ENCODE assay signal across 1 cellular context in the genomic region with DNA sequence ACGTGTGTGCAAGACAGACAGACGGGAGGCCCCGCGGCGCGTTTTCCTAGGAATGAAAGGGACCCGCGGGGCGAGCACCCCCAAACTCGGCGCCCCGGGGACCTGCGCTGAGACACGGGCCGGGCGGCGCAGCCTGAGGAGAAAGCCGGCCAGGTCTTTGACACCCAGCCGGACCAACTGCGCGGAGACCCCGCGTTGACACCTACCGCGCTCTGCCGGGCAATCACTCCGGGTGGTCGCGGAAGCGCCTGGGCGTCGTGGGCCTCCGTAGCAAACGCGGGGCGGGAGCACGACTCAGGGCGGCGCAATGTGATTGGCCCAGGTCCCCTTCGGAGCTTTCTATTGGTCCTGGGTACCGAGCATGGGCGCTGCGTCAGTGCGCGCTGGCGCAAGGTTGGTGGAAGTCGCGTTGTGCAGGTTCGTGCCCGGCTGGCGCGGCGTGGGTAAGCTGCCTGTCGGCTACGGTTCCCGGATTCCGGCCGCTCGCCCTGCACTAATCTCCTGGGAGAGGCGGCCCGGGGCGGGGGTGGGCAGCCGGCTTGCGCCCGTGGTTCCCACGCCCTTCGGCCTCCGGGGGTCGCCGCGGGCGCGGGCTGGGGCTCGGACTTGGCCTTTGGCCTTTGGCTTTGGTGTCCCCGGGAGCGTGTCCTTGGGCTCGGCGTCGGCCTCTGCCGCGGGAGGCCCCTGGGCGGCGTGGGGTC.
TF ChIP-seq lines count a peak whose summit lies in the region.

A gene with protein sequence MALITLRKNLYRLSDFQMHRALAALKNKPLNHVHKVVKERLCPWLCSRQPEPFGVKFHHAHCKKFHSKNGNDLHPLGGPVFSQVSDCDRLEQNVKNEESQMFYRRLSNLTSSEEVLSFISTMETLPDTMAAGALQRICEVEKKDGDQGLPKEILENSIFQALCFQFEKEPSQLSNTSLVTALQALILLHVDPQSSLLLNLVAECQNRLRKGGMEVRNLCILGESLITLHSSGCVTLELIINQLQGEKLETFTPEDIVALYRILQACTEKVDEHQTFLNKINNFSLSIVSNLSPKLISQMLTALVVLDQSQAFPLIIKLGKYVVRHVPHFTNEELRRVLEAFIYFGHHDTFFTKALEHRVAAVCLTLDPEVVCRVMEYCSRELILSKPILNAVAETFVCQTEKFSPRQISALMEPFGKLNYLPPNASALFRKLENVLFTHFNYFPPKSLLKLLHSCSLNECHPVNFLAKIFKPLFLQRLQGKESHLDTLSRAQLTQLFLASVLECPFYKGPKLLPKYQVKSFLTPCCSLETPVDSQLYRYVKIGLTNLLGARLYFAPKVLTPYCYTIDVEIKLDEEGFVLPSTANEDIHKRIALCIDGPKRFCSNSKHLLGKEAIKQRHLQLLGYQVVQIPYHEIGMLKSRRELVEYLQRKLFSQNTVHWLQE (minus strand): TSS at position 259 of the 701 bp plus-strand sequence. CDS start 948 bp downstream, outside the sequence.
TSS of gene MTRR (plus strand) at position 376 of the 701 bp plus-strand sequence. CDS start 1,647 bp downstream, outside the sequence.

TF ChIP-seq in HepG2, 621 proteins besides CTCF, POLR2A, EP300 and RAD21 (continued from another document and continues in another):
- TF ChIP-seq ARID4A (CRISPR knock-in tag; IDR thresholded peaks at IDR 0.05; ENCODE audit: borderline replicate concordance) (peak; percentile 97), HNF4A (CRISPR knock-in tag; IDR thresholded peaks at IDR 0.05) (peak; percentile 39), SOX6 (IDR thresholded peaks at IDR 0.05) (no peak), SOX6 (CRISPR knock-in tag; IDR thresholded peaks at IDR 0.05) (peak; percentile 43; the same call in 1 of the 2 replicates), GATA4 (IDR thresholded peaks at IDR 0.05; ENCODE audit: borderline replicate concordance, low read depth) (peak; percentile 36; the same call in 1 of the 2 replicates), PATZ1 (CRISPR knock-in tag; IDR thresholded peaks at IDR 0.05) (no peak), ZZZ3 (CRISPR knock-in tag; IDR thresholded peaks at IDR 0.05; ENCODE audit: borderline replicate concordance) (peak; percentile 67; the same call in 1 of the 2 replicates), SNAI1 (CRISPR knock-in tag; IDR thresholded peaks at IDR 0.05; ENCODE audit: borderline replicate concordance) (no peak), HOXA5 (CRISPR knock-in tag; IDR thresholded peaks at IDR 0.05) (peak; percentile 75; the same call in 1 of the 2 replicates), ZNF777 (CRISPR knock-in tag; IDR thresholded peaks at IDR 0.05) (no peak), ZNF234 (CRISPR knock-in tag; conservative IDR thresholded peaks at IDR 0.05) (0 out of 2 replicates have a peak, but pooled peaks have one; percentile 10), ZHX1 (CRISPR knock-in tag; IDR thresholded peaks at IDR 0.05; ENCODE audit: low read depth) (no peak), ZNF557 (CRISPR knock-in tag; IDR thresholded peaks at IDR 0.05) (no peak), ZNF879 (CRISPR knock-in tag; IDR thresholded peaks at IDR 0.05) (no peak), CEBPB (IDR thresholded peaks at IDR 0.05; ENCODE audit: borderline replicate concordance, low read depth, low read length) (peak; percentile 57; the same call in 1 of the 2 replicates), FLYWCH1 (CRISPR knock-in tag; IDR thresholded peaks at IDR 0.05) (no peak)
- TF ChIP-seq, protein P1, sequence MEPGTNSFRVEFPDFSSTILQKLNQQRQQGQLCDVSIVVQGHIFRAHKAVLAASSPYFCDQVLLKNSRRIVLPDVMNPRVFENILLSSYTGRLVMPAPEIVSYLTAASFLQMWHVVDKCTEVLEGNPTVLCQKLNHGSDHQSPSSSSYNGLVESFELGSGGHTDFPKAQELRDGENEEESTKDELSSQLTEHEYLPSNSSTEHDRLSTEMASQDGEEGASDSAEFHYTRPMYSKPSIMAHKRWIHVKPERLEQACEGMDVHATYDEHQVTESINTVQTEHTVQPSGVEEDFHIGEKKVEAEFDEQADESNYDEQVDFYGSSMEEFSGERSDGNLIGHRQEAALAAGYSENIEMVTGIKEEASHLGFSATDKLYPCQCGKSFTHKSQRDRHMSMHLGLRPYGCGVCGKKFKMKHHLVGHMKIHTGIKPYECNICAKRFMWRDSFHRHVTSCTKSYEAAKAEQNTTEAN (CRISPR knock-in tag; conservative IDR thresholded peaks at IDR 0.05): no peak
- TF ChIP-seq, protein P2, sequence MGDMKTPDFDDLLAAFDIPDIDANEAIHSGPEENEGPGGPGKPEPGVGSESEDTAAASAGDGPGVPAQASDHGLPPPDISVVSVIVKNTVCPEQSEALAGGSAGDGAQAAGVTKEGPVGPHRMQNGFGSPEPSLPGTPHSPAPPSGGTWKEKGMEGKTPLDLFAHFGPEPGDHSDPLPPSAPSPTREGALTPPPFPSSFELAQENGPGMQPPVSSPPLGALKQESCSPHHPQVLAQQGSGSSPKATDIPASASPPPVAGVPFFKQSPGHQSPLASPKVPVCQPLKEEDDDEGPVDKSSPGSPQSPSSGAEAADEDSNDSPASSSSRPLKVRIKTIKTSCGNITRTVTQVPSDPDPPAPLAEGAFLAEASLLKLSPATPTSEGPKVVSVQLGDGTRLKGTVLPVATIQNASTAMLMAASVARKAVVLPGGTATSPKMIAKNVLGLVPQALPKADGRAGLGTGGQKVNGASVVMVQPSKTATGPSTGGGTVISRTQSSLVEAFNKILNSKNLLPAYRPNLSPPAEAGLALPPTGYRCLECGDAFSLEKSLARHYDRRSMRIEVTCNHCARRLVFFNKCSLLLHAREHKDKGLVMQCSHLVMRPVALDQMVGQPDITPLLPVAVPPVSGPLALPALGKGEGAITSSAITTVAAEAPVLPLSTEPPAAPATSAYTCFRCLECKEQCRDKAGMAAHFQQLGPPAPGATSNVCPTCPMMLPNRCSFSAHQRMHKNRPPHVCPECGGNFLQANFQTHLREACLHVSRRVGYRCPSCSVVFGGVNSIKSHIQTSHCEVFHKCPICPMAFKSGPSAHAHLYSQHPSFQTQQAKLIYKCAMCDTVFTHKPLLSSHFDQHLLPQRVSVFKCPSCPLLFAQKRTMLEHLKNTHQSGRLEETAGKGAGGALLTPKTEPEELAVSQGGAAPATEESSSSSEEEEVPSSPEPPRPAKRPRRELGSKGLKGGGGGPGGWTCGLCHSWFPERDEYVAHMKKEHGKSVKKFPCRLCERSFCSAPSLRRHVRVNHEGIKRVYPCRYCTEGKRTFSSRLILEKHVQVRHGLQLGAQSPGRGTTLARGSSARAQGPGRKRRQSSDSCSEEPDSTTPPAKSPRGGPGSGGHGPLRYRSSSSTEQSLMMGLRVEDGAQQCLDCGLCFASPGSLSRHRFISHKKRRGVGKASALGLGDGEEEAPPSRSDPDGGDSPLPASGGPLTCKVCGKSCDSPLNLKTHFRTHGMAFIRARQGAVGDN (CRISPR knock-in tag; IDR thresholded peaks at IDR 0.05): peak; percentile 90
- TF ChIP-seq, protein P3, sequence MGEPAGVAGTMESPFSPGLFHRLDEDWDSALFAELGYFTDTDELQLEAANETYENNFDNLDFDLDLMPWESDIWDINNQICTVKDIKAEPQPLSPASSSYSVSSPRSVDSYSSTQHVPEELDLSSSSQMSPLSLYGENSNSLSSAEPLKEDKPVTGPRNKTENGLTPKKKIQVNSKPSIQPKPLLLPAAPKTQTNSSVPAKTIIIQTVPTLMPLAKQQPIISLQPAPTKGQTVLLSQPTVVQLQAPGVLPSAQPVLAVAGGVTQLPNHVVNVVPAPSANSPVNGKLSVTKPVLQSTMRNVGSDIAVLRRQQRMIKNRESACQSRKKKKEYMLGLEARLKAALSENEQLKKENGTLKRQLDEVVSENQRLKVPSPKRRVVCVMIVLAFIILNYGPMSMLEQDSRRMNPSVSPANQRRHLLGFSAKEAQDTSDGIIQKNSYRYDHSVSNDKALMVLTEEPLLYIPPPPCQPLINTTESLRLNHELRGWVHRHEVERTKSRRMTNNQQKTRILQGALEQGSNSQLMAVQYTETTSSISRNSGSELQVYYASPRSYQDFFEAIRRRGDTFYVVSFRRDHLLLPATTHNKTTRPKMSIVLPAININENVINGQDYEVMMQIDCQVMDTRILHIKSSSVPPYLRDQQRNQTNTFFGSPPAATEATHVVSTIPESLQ (CRISPR knock-in tag; conservative IDR thresholded peaks at IDR 0.05): no peak
- TF ChIP-seq, protein P4, sequence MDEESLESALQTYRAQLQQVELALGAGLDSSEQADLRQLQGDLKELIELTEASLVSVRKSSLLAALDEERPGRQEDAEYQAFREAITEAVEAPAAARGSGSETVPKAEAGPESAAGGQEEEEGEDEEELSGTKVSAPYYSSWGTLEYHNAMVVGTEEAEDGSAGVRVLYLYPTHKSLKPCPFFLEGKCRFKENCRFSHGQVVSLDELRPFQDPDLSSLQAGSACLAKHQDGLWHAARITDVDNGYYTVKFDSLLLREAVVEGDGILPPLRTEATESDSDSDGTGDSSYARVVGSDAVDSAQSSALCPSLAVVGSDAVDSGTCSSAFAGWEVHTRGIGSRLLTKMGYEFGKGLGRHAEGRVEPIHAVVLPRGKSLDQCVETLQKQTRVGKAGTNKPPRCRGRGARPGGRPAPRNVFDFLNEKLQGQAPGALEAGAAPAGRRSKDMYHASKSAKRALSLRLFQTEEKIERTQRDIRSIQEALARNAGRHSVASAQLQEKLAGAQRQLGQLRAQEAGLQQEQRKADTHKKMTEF (CRISPR knock-in tag; IDR thresholded peaks at IDR 0.05): peak; percentile 81; the same call in 1 of the 2 replicates
- TF ChIP-seq, protein P5, sequence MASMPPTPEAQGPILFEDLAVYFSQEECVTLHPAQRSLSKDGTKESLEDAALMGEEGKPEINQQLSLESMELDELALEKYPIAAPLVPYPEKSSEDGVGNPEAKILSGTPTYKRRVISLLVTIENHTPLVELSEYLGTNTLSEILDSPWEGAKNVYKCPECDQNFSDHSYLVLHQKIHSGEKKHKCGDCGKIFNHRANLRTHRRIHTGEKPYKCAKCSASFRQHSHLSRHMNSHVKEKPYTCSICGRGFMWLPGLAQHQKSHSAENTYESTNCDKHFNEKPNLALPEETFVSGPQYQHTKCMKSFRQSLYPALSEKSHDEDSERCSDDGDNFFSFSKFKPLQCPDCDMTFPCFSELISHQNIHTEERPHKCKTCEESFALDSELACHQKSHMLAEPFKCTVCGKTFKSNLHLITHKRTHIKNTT (CRISPR knock-in tag; IDR thresholded peaks at IDR 0.05): no peak
